Comparison of ENCODE assay signal across 1 cellular context in genomic region chr16:1431497-1432270, GRCh38.
A peak's percentile ranks its signal among the peaks of the same experiment; 100 is the strongest.
TF ChIP-seq lines count a peak whose summit lies in the region.

No MANE protein-coding gene starts in this region.

TF ChIP-seq in K562, 482 proteins besides CTCF, POLR2A, EP300 and RAD21:
- TF ChIP-seq PCBP1 (IDR thresholded peaks at IDR 0.05; ENCODE audit: low read depth, low read length, poor library complexity, severe bottlenecking), result peak; percentile 16
- TF ChIP-seq, protein P1, sequence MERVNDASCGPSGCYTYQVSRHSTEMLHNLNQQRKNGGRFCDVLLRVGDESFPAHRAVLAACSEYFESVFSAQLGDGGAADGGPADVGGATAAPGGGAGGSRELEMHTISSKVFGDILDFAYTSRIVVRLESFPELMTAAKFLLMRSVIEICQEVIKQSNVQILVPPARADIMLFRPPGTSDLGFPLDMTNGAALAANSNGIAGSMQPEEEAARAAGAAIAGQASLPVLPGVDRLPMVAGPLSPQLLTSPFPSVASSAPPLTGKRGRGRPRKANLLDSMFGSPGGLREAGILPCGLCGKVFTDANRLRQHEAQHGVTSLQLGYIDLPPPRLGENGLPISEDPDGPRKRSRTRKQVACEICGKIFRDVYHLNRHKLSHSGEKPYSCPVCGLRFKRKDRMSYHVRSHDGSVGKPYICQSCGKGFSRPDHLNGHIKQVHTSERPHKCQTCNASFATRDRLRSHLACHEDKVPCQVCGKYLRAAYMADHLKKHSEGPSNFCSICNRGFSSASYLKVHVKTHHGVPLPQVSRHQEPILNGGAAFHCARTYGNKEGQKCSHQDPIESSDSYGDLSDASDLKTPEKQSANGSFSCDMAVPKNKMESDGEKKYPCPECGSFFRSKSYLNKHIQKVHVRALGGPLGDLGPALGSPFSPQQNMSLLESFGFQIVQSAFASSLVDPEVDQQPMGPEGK (CRISPR knock-in tag; IDR thresholded peaks at IDR 0.05; ENCODE audit: borderline replicate concordance), result no peak
